In the genomic region with DNA sequence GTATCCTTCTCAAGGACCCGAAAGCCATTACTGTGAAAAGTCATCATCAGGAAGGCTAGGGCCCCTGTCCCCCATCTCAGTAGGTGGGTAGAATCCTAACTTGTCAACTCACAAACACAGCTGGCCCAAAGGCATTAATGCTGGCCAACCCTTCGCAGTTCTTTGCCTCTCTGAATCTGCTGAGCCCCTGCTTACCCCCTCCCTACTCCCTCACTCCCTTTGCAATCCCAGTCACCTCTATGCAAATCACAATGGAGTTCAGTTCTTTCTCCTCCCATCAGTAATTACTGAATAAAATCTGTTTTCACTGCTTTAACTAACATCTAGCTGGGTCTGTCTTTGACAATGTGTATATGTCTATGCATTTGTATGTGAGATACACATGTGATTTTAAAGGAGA, we compare ENCODE assay signal across 1 cellular context.
TF ChIP-seq lines count a peak whose summit lies in the region.

No MANE protein-coding gene starts in this region.

TF ChIP-seq in WTC11, 78 proteins besides CTCF, POLR2A, EP300 and RAD21 (continued from another document):
- TF ChIP-seq, protein P1, sequence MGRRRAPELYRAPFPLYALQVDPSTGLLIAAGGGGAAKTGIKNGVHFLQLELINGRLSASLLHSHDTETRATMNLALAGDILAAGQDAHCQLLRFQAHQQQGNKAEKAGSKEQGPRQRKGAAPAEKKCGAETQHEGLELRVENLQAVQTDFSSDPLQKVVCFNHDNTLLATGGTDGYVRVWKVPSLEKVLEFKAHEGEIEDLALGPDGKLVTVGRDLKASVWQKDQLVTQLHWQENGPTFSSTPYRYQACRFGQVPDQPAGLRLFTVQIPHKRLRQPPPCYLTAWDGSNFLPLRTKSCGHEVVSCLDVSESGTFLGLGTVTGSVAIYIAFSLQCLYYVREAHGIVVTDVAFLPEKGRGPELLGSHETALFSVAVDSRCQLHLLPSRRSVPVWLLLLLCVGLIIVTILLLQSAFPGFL (CRISPR knock-in tag; IDR thresholded peaks at IDR 0.05; ENCODE audit: borderline replicate concordance), result no peak
- TF ChIP-seq NFE2L1 (CRISPR knock-in tag; IDR thresholded peaks at IDR 0.05), result no peak
- TF ChIP-seq, protein P2, sequence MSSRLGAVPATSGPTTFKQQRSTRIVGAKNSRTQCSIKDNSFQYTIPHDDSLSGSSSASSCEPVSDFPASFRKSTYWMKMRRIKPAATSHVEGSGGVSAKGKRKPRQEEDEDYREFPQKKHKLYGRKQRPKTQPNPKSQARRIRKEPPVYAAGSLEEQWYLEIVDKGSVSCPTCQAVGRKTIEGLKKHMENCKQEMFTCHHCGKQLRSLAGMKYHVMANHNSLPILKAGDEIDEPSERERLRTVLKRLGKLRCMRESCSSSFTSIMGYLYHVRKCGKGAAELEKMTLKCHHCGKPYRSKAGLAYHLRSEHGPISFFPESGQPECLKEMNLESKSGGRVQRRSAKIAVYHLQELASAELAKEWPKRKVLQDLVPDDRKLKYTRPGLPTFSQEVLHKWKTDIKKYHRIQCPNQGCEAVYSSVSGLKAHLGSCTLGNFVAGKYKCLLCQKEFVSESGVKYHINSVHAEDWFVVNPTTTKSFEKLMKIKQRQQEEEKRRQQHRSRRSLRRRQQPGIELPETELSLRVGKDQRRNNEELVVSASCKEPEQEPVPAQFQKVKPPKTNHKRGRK (CRISPR knock-in tag; IDR thresholded peaks at IDR 0.05; ENCODE audit: borderline replicate concordance), result no peak
- no peak for TF ChIP-seq PRRX2 (CRISPR knock-in tag; IDR thresholded peaks at IDR 0.05)
- TF ChIP-seq SMAD3 (CRISPR knock-in tag; IDR thresholded peaks at IDR 0.05; ENCODE audit: borderline replicate concordance), result no peak
- TF ChIP-seq ZNF232 (CRISPR knock-in tag; IDR thresholded peaks at IDR 0.05), result no peak
